Comparison of ENCODE assay signal across 40 cellular contexts in genomic region chr1:110576441-110576840, GRCh38. TPM values are rescaled to one million over a fixed set of nuclear protein-coding genes. Genes with fewer than 3 reads are reported as not detected.
"Had no signal": no experiment of that assay in that cellular context is flagged by ENCODE, and none has a peak within 500 bp of the region (broad histone marks: within the 10 kb centered on the region; RNA-seq: fewer than 3 reads in every experiment).

No MANE protein-coding gene starts in this region.

- H3K9me3 ChIP-seq: MG63 had no signal

- DNase-seq: MG63, MM.1S, MV-4-11, NCI-H1048, NCI-H1092, NCI-H1092 treated with DMSO at 0.1 percent for 48 hours, NCI-H1105, NCI-H1105 treated with DMSO at 0.1 percent for 48 hours, NCI-H1417, NCI-H1417 treated with DMSO at 0.1 percent for 48 hours, NCI-H1436, NCI-H1436 treated with DMSO at 0.1 percent for 48 hours, NCI-H146, NCI-H1694, NCI-H1694 treated with DMSO at 0.1 percent for 48 hours, NCI-H187, NCI-H187 treated with DMSO at 0.1 percent for 48 hours, NCI-H1930, NCI-H2029, NCI-H2029 treated with DMSO at 0.1 percent for 48 hours, NCI-H2081, NCI-H2081 treated with DMSO at 0.1 percent for 48 hours, NCI-H2107, NCI-H2171, NCI-H2171 treated with DMSO at 0.1 percent for 48 hours, NCI-H2227 treated with DMSO at 0.1 percent for 48 hours, NCI-H226, NCI-H345, NCI-H446, NCI-H446 treated with DMSO at 0.1 percent for 48 hours, NCI-H510A, NCI-H510A treated with DMSO at 0.1 percent for 48 hours, NCI-H524, NCI-H524 treated with DMSO at 0.1 percent for 48 hours, NCI-H526, NCI-H526 treated with DMSO at 0.1 percent for 48 hours had no signal

- H3K36me3 ChIP-seq: MG63 had no signal

- H3K4me3 ChIP-seq: MG63 had no signal

RNA-seq across cellular contexts. Expression of gene KCNA2, which starts 29.7 kb away (rescaled TPM):
- total RNA-seq: LHCN-M2, M059J, MCF 10A, NCI-H460 had no signal

RNA-seq across cellular contexts. Expression of gene KCNA10, which starts 57.5 kb away (rescaled TPM):
- total RNA-seq: LHCN-M2, M059J, MCF 10A, NCI-H460 had no signal
